1 cellular context compared by ENCODE assay signal in genomic region chr11:70082829-70083228, GRCh38.
TF ChIP-seq lines count a peak whose summit lies in the region.

No MANE protein-coding gene starts in this region.

TF ChIP-seq in endothelial cell of umbilical vein, 7 proteins besides CTCF, POLR2A, EP300 and RAD21:
- TF ChIP-seq POLR2AphosphoS5 (IDR thresholded peaks at IDR 0.05; ENCODE audit: insufficient read depth, low read depth, low read length) (no peak), JUN (IDR thresholded peaks at IDR 0.05; ENCODE audit: borderline replicate concordance, insufficient read depth, insufficient read length, low read depth) (no peak), EZH2 (IDR thresholded peaks at IDR 0.05; ENCODE audit: borderline replicate concordance, low read depth, low read length, severe bottlenecking) (no peak)
- TF ChIP-seq, protein P1, sequence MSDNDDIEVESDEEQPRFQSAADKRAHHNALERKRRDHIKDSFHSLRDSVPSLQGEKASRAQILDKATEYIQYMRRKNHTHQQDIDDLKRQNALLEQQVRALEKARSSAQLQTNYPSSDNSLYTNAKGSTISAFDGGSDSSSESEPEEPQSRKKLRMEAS (IDR thresholded peaks at IDR 0.05; ENCODE audit: insufficient read depth, insufficient read length), result no peak
